Comparison of ENCODE assay signal across 34 cellular contexts in genomic region chr16:57697896-57698537, GRCh38. TPM values are rescaled to one million over a fixed set of nuclear protein-coding genes. Genes with fewer than 3 reads are reported as not detected.
"Had no signal": no experiment of that assay in that cellular context is flagged by ENCODE, and none has a peak within 500 bp of the region (broad histone marks: within the 10 kb centered on the region; RNA-seq: fewer than 3 reads in every experiment).

No MANE protein-coding gene starts in this region.

- H3K27me3 Mint-ChIP-seq: activated B cell treated with CpG ODN at 0.5 μM for 24 hours; activated CD8-positive, alpha-beta T cell treated with anti-CD3 and anti-CD28 coated beads for 36 hours; activated naive CD8-positive, alpha-beta T cell had no signal

- H3K27ac Mint-ChIP-seq: activated B cell treated with CpG ODN at 0.5 μM for 24 hours; activated CD8-positive, alpha-beta T cell treated with anti-CD3 and anti-CD28 coated beads for 36 hours; activated naive CD8-positive, alpha-beta T cell; activated T-helper 17 cell treated with anti-CD3 and anti-CD28 coated beads, Interleukin-2, amount 50 U/mL, for 72 hours; T-helper 17 cell; T-helper 2 cell treated with Interferon-gamma antibody and Interleukin-4, amounts not matched to agents 5 μg/mL and 100 μg/mL, for 36 hours had no signal

- H3K27ac ChIP-seq: adrenal gland, body of pancreas, epithelial cell of prostate, esophagus squamous epithelium, gastroesophageal sphincter, WERI-Rb-1 had no signal

- H3K4me3 ChIP-seq: adrenal gland, body of pancreas, esophagus squamous epithelium, gastroesophageal sphincter had no signal

- H3K9me3 ChIP-seq: adrenal gland, body of pancreas, esophagus squamous epithelium, gastroesophageal sphincter had no signal

- H3K4me3 Mint-ChIP-seq: activated B cell treated with CpG ODN at 0.5 μM for 24 hours; activated CD8-positive, alpha-beta T cell treated with anti-CD3 and anti-CD28 coated beads for 36 hours; activated naive CD8-positive, alpha-beta T cell; activated T-cell treated with anti-CD3 and anti-CD28 coated beads, Interleukin-2, amount 50 U/mL, for 4 hours; activated T-helper 17 cell treated with anti-CD3 and anti-CD28 coated beads, Interleukin-2, amount 50 U/mL, for 72 hours; T-helper 17 cell; T-helper 2 cell treated with Interferon-gamma antibody and Interleukin-4, amounts not matched to agents 5 μg/mL and 100 μg/mL, for 36 hours had no signal

- H3K36me3 ChIP-seq: adrenal gland, esophagus squamous epithelium, gastroesophageal sphincter, WERI-Rb-1 had no signal

- H3K4me1 ChIP-seq: esophagus squamous epithelium, gastroesophageal sphincter had no signal

- H3K9me3 Mint-ChIP-seq: activated B cell treated with CpG ODN at 0.5 μM for 24 hours; activated CD8-positive, alpha-beta T cell treated with anti-CD3 and anti-CD28 coated beads for 36 hours; activated T-cell treated with anti-CD3 and anti-CD28 coated beads, Interleukin-2, amount 50 U/mL, for 4 hours; activated T-helper 17 cell treated with anti-CD3 and anti-CD28 coated beads, Interleukin-2, amount 50 U/mL, for 72 hours; T-helper 2 cell treated with Interferon-gamma antibody and Interleukin-4, amounts not matched to agents 5 μg/mL and 100 μg/mL, for 36 hours had no signal

- H3K36me3 Mint-ChIP-seq: activated naive CD8-positive, alpha-beta T cell had no signal

- DNase-seq: activated B cell treated with CpG ODN at 0.5 μM for 24 hours; activated CD4-positive, alpha-beta T cell treated with anti-CD3 and anti-CD28 coated beads for 48 hours; activated CD4-positive, alpha-beta T cell treated with anti-CD3 and anti-CD28 coated beads, Interleukin-2, amount 50 U/mL, for 1 hour; activated CD4-positive, alpha-beta T cell treated with anti-CD3 and anti-CD28 coated beads, Interleukin-2, amount 50 U/mL, for 48 hours; activated CD8-positive, alpha-beta memory T cell treated with anti-CD3 and anti-CD28 coated beads for 24 hours; activated CD8-positive, alpha-beta T cell treated with anti-CD3 and anti-CD28 coated beads for 36 hours; activated effector memory CD4-positive, alpha-beta T cell treated with Interleukin-2 at 50 U/mL for 16 hours; activated gamma-delta T cell treated with Interleukin-2 at 50 U/mL for 16 hours; activated naive CD4-positive, alpha-beta T cell treated with anti-CD3 and anti-CD28 coated beads, Interleukin-2, amount 50 U/mL, for 16 hours; activated naive CD4-positive, alpha-beta T cell treated with Interleukin-2 at 50 U/mL for 16 hours; activated T-cell treated with anti-CD3 and anti-CD28 coated beads, Interleukin-2, amount 50 U/mL, for 4 hours; adrenal gland; amygdala; body of pancreas; caudate nucleus; effector CD8-positive, alpha-beta T cell; esophagus squamous epithelium; foreskin melanocyte; T-helper 1 cell; T-helper 17 cell; T1000; WERI-Rb-1 had no signal

- ATAC-seq: activated CD4-positive, CD25-positive, alpha-beta regulatory T cell treated with anti-CD3 and anti-CD28 coated beads, Interleukin-2, amount 50 U/mL, for 24 hours; activated CD8-positive, alpha-beta T cell treated with anti-CD3 and anti-CD28 coated beads for 36 hours; activated T-cell treated with anti-CD3 and anti-CD28 coated beads, Interleukin-2, amount 50 U/mL, for 4 hours; activated T-helper 17 cell treated with anti-CD3 and anti-CD28 coated beads, Interleukin-2, amount 50 U/mL, for 72 hours; body of pancreas; gastroesophageal sphincter; T-helper 17 cell had no signal

RNA-seq across cellular contexts. Expression of gene DRC7, which starts 3.4 kb away (rescaled TPM):
- total RNA-seq: activated B cell treated with CpG ODN at 0.5 μM for 24 hours; activated T-cell treated with anti-CD3 and anti-CD28 coated beads, Interleukin-2, amount 50 U/mL, for 4 hours; activated T-helper 17 cell treated with anti-CD3 and anti-CD28 coated beads, Interleukin-2, amount 50 U/mL, for 72 hours; adrenal gland; aorta; chondrocyte; fibroblast of lung; fibroblast of villous mesenchyme; glomerular endothelial cell had no signal

RNA-seq across cellular contexts. Expression of gene ADGRG3, which starts 29.9 kb away (rescaled TPM):
- total RNA-seq: activated B cell treated with CpG ODN at 0.5 μM for 24 hours; activated CD8-positive, alpha-beta T cell treated with anti-CD3 and anti-CD28 coated beads for 36 hours; activated T-cell treated with anti-CD3 and anti-CD28 coated beads, Interleukin-2, amount 50 U/mL, for 4 hours; activated T-helper 17 cell treated with anti-CD3 and anti-CD28 coated beads, Interleukin-2, amount 50 U/mL, for 72 hours; chondrocyte; endothelial cell of umbilical vein; fibroblast of lung; fibroblast of villous mesenchyme had no signal
